In the genomic region with DNA sequence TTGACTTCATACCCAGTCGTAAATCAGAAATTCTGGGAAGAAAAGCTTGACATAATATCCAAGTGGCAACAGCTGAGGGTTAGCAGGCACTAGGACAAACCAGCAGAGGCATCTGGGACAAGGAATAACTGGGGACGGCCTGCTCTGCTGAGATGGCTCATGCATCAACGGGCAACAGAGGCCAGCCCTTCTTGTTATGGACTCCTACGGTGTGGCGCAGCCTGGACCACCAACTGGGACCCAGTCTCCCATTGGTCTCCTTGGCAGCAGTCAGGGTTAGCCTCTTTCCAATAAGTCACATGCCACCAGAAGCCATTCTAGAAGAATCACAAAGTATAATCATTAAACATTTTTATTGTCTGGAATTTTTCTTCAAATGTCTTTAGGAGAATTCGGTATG, we compare ENCODE assay signal across 29 cellular contexts. TPM values are rescaled to one million over a fixed set of nuclear protein-coding genes. Genes with fewer than 3 reads are reported as not detected.
"Had no signal": no experiment of that assay in that cellular context is flagged by ENCODE, and none has a peak within 500 bp of the region (broad histone marks: within the 10 kb centered on the region; RNA-seq: fewer than 3 reads in every experiment).

No MANE protein-coding gene starts in this region.

- DNase-seq: hypothalamus; immature natural killer cell; kidney; left colon; left lung; lower lobe of right lung; mammary epithelial cell; mesenchymal stem cell; midbrain; naive thymus-derived CD8-positive, alpha-beta T cell; nephron progenitor cell; occipital lobe; right lobe of liver; stimulated activated CD4-positive, alpha-beta T cell treated with anti-CD3 and anti-CD28 coated beads, Interleukin-1b, Interleukin-23, amount 100 ng/mL, for 48 hours; stimulated activated CD4-positive, alpha-beta T cell treated with anti-CD3 and anti-CD28 coated beads, Interleukin-2, amount 100 ng/mL, for 48 hours; stimulated activated CD4-positive, alpha-beta T cell treated with anti-CD3 and anti-CD28 coated beads, Interleukin-4, amount 100 ng/mL, for 4 hours; stimulated activated CD8-positive, alpha-beta memory T cell treated with anti-CD3 and anti-CD28 coated beads, Interleukin-4, amount 100 ng/mL, for 48 hours; stimulated activated naive B cell treated with anti-CD40 and anti-IgM and Interleukin-4, amounts not matched to agents 10 μg/mL and 1 μg/mL and 100 μg/mL, for 72 hours; stimulated activated naive CD8-positive, alpha-beta T cell treated with anti-CD3 and anti-CD28 coated beads, Interleukin-15, Interleukin-2, amounts not matched to agents 100 U/mL and 50 U/mL, for 24 hours; stomach; testis; thyroid gland; transverse colon; upper lobe of right lung had no signal

- H3K9me3 Mint-ChIP-seq: immature natural killer cell had no signal

- H3K4me3 Mint-ChIP-seq: immature natural killer cell; naive thymus-derived CD8-positive, alpha-beta T cell; nephron progenitor cell; neural progenitor cell; stimulated activated naive B cell treated with anti-CD40 and anti-IgM and Interleukin-4, amounts not matched to agents 10 μg/mL and 1 μg/mL and 100 μg/mL, for 72 hours had no signal

- H3K9me3 ChIP-seq: left lung, lower lobe of right lung, neutrophil, right lobe of liver, stomach, testis, thyroid gland, transverse colon, upper lobe of right lung had no signal

- H3K27me3 ChIP-seq: left lung, neural progenitor cell, neutrophil, right atrium auricular region, right lobe of liver, stomach, testis, thyroid gland, transverse colon, upper lobe of right lung had no signal

- H3K4me1 ChIP-seq: parathyroid adenoma, right atrium auricular region, right lobe of liver had no signal

- H3K36me3 ChIP-seq: left lung, lower lobe of right lung, neutrophil, right atrium auricular region, right lobe of liver, stomach, thyroid gland, transverse colon, upper lobe of right lung had no signal

- H3K27ac ChIP-seq: left lung, lower lobe of right lung, neural progenitor cell, neutrophil, parathyroid adenoma, right atrium auricular region, right lobe of liver, stomach, testis, thyroid gland, transverse colon, upper lobe of right lung had no signal

- ATAC-seq: left colon; left lung; lower lobe of right lung; naive thymus-derived CD8-positive, alpha-beta T cell; right lobe of liver; stimulated activated naive B cell treated with anti-CD40 and anti-IgM and Interleukin-4, amounts not matched to agents 10 μg/mL and 1 μg/mL and 100 μg/mL, for 72 hours; stimulated activated naive CD8-positive, alpha-beta T cell treated with anti-CD3 and anti-CD28 coated beads, Interleukin-15, Interleukin-2, amounts not matched to agents 100 U/mL and 50 U/mL, for 24 hours; upper lobe of right lung had no signal

- H3K27ac Mint-ChIP-seq: immature natural killer cell; naive thymus-derived CD8-positive, alpha-beta T cell; nephron progenitor cell; neural progenitor cell; stimulated activated naive B cell treated with anti-CD40 and anti-IgM and Interleukin-4, amounts not matched to agents 10 μg/mL and 1 μg/mL and 100 μg/mL, for 72 hours had no signal

- H3K36me3 Mint-ChIP-seq: immature natural killer cell; stimulated activated naive B cell treated with anti-CD40 and anti-IgM and Interleukin-4, amounts not matched to agents 10 μg/mL and 1 μg/mL and 100 μg/mL, for 72 hours had no signal

- H3K4me1 Mint-ChIP-seq: immature natural killer cell; naive thymus-derived CD8-positive, alpha-beta T cell; stimulated activated naive B cell treated with anti-CD40 and anti-IgM and Interleukin-4, amounts not matched to agents 10 μg/mL and 1 μg/mL and 100 μg/mL, for 72 hours had no signal

- H3K4me3 ChIP-seq: left lung, lower lobe of right lung, neural progenitor cell, right atrium auricular region, right lobe of liver, smooth muscle cell, stomach, testis, thyroid gland, transverse colon, upper lobe of right lung had no signal

RNA-seq across cellular contexts. Expression of gene FGFR2, which starts 15.0 kb away (rescaled TPM):
- total RNA-seq: naive thymus-derived CD8-positive, alpha-beta T cell had no signal
- polyA plus RNA-seq: immature natural killer cell had no signal
